In the genomic region with DNA sequence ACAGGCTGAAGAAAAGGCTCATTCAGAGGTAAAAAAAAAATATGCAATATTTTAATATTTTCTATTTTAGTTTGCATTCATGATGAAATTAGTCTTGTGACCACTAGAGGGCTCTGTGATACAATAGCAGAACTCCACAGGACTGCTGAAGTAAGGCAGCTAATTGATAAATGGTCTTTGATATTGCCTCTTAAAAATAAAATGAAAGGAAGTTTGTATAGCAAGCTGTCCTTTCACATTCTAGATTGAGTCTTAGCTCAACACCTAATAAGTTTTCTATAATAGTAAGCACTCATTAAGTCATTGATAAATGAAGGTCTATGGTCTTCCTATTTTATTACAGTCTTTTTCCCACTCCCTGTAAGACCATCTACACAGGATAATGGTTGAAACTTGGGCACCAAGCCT, we compare ENCODE assay signal across 8 cellular contexts.
A peak's percentile ranks its signal among the peaks of the same experiment; 100 is the strongest.
DNase-seq lines count a peak whose midpoint lies in the region; ATAC-seq, FAIRE-seq and TF ChIP-seq lines count a peak whose summit lies in the region.

No MANE protein-coding gene starts in this region.

- no peaks in the 10 kb centered on the region for H3K9me3 ChIP-seq in spleen

- ATAC-seq in GM19351 (IDR thresholded peaks at IDR 0.05; ENCODE audit: unreplicated experiment): peak; percentile 89

- in situ Hi-C loops in KBM-7 (cut with MboI; ENCODE audit: low pct_unique_long_range_greater_than_20kb, low sequenced_read_pairs): no loop called here

- peak; percentile 22 for DNase-seq in COR-L47 (lab: John Stamatoyannopoulos, UW)
- peak; percentile 16 for DNase-seq in KBM-7
- DNase-seq in RPMI8226: peak; percentile 24
- DNase-seq in foreskin melanocyte: peak; percentile 27
- DNase-seq in spleen: no peak
- DNase-seq in activated naive CD4-positive, alpha-beta T cell treated with Interleukin-2 at 50 U/mL for 16 hours: no peak
- DNase-seq in GM19239 (ENCODE audit: insufficient read length, low spot score): no peak

- no peak for FAIRE-seq in GM19239 (lab: Jason Lieb, UNC)

- TF ChIP-seq CTCF in spleen (IDR thresholded peaks at IDR 0.05 in 8 of 11, conservative IDR thresholded peaks at IDR 0.05 in 3 of 11): peak in 9 of 11 experiments; percentile 18 to 70 (median 55)

- no peaks in the 10 kb centered on the region for H3K27me3 ChIP-seq in spleen (replicated peaks in 1 of 7)

- no peak for TF ChIP-seq POLR2A in spleen (IDR thresholded peaks at IDR 0.05)

- no peaks in the 10 kb centered on the region for H3K36me3 ChIP-seq in spleen

- H3K4me3 ChIP-seq in spleen: no peak overlapping the region

- no peak overlapping the region for H3K27ac ChIP-seq in spleen

- no peaks in the 10 kb centered on the region for H3K4me1 ChIP-seq in spleen

- intact Hi-C loops in spleen (cut with DNase I; ENCODE audit: low total_unique reads): no loop called here

Comparison
In these comparisons a context has a peak if more than half of its experiments do, and no peak if none do; other contexts are left out.
1. DNase-seq: peak in COR-L47 (single experiment), KBM-7 (single experiment), RPMI8226 (single experiment) and foreskin melanocyte (single experiment); none in spleen (single experiment), activated naive CD4-positive, alpha-beta T cell treated with Interleukin-2 at 50 U/mL for 16 hours (single experiment) and GM19239 (single experiment).